ENCODE assay signal across 29 cellular contexts in the genomic region with DNA sequence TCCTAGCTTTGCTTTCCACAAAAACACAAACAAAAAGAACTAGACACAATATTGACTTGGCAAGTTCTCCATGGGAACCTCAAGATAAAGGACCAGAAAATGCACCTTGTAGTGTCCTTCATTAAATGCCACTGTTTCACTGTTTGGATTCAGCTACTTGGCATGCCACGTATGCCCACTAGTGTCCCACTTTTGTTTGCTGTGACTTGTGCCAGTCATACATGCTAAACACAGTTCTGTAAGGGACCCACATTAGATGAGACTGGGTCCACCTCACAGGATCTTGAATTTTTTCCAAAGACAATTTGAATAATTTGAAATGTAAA.
"Had no signal": no experiment of that assay in that cellular context is flagged by ENCODE, and none has a peak within 500 bp of the region (broad histone marks: within the 10 kb centered on the region; RNA-seq: fewer than 3 reads in every experiment).

No MANE protein-coding gene starts in this region.

- H3K9me3 Mint-ChIP-seq: mesothelial cell of epicardium, nephron, neural progenitor cell had no signal

- H3K27ac ChIP-seq: esophagus squamous epithelium, neural progenitor cell, ovary, psoas muscle, sigmoid colon, testis, tibial artery, upper lobe of left lung, vagina had no signal

- H3K9me3 ChIP-seq: ovary, psoas muscle, sigmoid colon, testis, tibial artery, upper lobe of left lung, vagina had no signal

- DNase-seq: cortex of kidney; effector memory CD8-positive, alpha-beta T cell; erythroblast; esophagus squamous epithelium; foreskin melanocyte; hypothalamus; immature natural killer cell; islet precursor cell; left ventricle myocardium superior; naive thymus-derived CD4-positive, alpha-beta T cell; ovary; posterior cingulate gyrus; psoas muscle; right cardiac atrium; sigmoid colon; stimulated activated CD4-positive, alpha-beta T cell treated with anti-CD3 and anti-CD28 coated beads, Interleukin-2, amount 100 ng/mL, for 24 hours; stimulated activated CD4-positive, alpha-beta T cell treated with anti-CD3 and anti-CD28 coated beads, Interleukin-4, amount 100 ng/mL, for 24 hours; stimulated activated naive CD4-positive, alpha-beta T cell treated with Interleukin-2 at 50 U/mL for 16 hours; substantia nigra; testis; tibial artery; upper lobe of left lung had no signal

- H3K4me1 ChIP-seq: esophagus squamous epithelium, psoas muscle, sigmoid colon, testis, tibial artery, upper lobe of left lung, vagina had no signal

- H3K27me3 ChIP-seq: neural progenitor cell, ovary, sigmoid colon, testis, tibial artery, upper lobe of left lung, vagina had no signal

- H3K27me3 Mint-ChIP-seq: effector memory CD8-positive, alpha-beta T cell; memory B cell had no signal

- H3K36me3 Mint-ChIP-seq: immature natural killer cell; memory B cell; mesothelial cell of epicardium; naive thymus-derived CD4-positive, alpha-beta T cell; neural progenitor cell; stimulated activated effector memory CD8-positive, alpha-beta T cell treated with anti-CD3 and anti-CD28 coated beads, Interleukin-12 subunit alpha, Interleukin-12 subunit beta, amount 100 ng/mL, for 72 hours had no signal

- H3K27ac Mint-ChIP-seq: effector memory CD8-positive, alpha-beta T cell; immature natural killer cell; memory B cell; mesothelial cell of epicardium; naive thymus-derived CD4-positive, alpha-beta T cell; nephron; neural progenitor cell; stimulated activated effector memory CD8-positive, alpha-beta T cell treated with anti-CD3 and anti-CD28 coated beads, Interleukin-12 subunit alpha, Interleukin-12 subunit beta, amount 100 ng/mL, for 72 hours had no signal

- H3K4me3 ChIP-seq: esophagus squamous epithelium, lung, neural progenitor cell, ovary, psoas muscle, sigmoid colon, testis, tibial artery, upper lobe of left lung, vagina had no signal

- ATAC-seq: effector memory CD8-positive, alpha-beta T cell; left ventricle myocardium superior; naive thymus-derived CD4-positive, alpha-beta T cell; psoas muscle; right cardiac atrium; stimulated activated effector memory CD8-positive, alpha-beta T cell treated with anti-CD3 and anti-CD28 coated beads, Interleukin-12 subunit alpha, Interleukin-12 subunit beta, amount 100 ng/mL, for 72 hours had no signal

- H3K36me3 ChIP-seq: esophagus squamous epithelium, neural progenitor cell, ovary, sigmoid colon, tibial artery, upper lobe of left lung, vagina had no signal

- H3K4me1 Mint-ChIP-seq: immature natural killer cell; memory B cell; stimulated activated effector memory CD8-positive, alpha-beta T cell treated with anti-CD3 and anti-CD28 coated beads, Interleukin-12 subunit alpha, Interleukin-12 subunit beta, amount 100 ng/mL, for 72 hours had no signal

- H3K4me3 Mint-ChIP-seq: effector memory CD8-positive, alpha-beta T cell; immature natural killer cell; memory B cell; mesothelial cell of epicardium; naive thymus-derived CD4-positive, alpha-beta T cell; nephron; neural progenitor cell; stimulated activated effector memory CD8-positive, alpha-beta T cell treated with anti-CD3 and anti-CD28 coated beads, Interleukin-12 subunit alpha, Interleukin-12 subunit beta, amount 100 ng/mL, for 72 hours had no signal
